In genomic region chr12:130954544-130954831, GRCh38 we compare ENCODE assay signal across 1 cellular context.
TF ChIP-seq lines count a peak whose summit lies in the region.

No MANE protein-coding gene starts in this region.

TF ChIP-seq in SK-N-SH, 30 proteins besides CTCF, POLR2A, EP300 and RAD21 (continued from another document):
- TF ChIP-seq TEAD4 (IDR thresholded peaks at IDR 0.05; ENCODE audit: borderline replicate concordance, insufficient read depth) (no peak), RFX5 (IDR thresholded peaks at IDR 0.05; ENCODE audit: low read length) (no peak), POLR2AphosphoS5 (IDR thresholded peaks at IDR 0.05; ENCODE audit: low read depth, low read length) (no peak), GATA2 (CRISPR knock-in tag; IDR thresholded peaks at IDR 0.05) (no peak), USF2 (IDR thresholded peaks at IDR 0.05; ENCODE audit: borderline replicate concordance, low read depth, low read length) (no peak), MXI1 (IDR thresholded peaks at IDR 0.05; ENCODE audit: low read depth, low read length) (no peak), JUND (IDR thresholded peaks at IDR 0.05) (no peak), TCF12 (IDR thresholded peaks at IDR 0.05) (no peak), MEF2A (IDR thresholded peaks at IDR 0.05; ENCODE audit: borderline replicate concordance, low read depth) (no peak), YY1 (IDR thresholded peaks at IDR 0.05; ENCODE audit: low read depth) (no peak), TAF1 (IDR thresholded peaks at IDR 0.05; ENCODE audit: borderline replicate concordance, low read depth, low read length) (no peak)
TF ChIP-seq in SK-N-SH: peak in this region for 0.
